In the genomic region with DNA sequence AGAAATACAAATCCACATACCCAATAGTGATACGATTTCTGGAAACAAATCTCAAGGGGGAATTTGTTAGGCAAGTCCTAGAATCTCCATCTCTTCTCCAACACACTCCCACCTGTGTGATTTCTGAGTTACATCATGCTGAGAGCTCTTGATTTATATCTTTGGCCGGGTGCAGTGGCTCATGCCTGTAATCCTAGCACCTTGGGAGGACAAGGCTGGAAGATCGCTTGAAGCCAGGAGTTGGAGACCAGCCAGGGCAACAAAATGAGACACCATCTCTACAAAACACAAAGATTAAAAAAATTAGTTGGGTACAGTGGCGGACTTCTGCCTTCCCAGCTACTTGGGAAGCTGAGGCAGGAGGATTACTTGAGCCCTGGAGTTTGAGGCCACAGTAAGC, we compare ENCODE assay signal across 11 cellular contexts.
"Had no signal": no experiment of that assay in that cellular context is flagged by ENCODE, and none has a peak within 500 bp of the region (broad histone marks: within the 10 kb centered on the region; RNA-seq: fewer than 3 reads in every experiment).

No MANE protein-coding gene starts in this region.

- H3K36me3 Mint-ChIP-seq: WTC11 had no signal

- H3K4me3 ChIP-seq: right atrium auricular region, skin epidermis had no signal

- H3K9me3 ChIP-seq: right atrium auricular region had no signal

- H3K9me3 Mint-ChIP-seq: activated CD4-positive, alpha-beta T cell treated with anti-CD3 and anti-CD28 coated beads, Interleukin-2, amount 10 ng/mL, durations not matched to agents 7 days and 5 days; WTC11 had no signal

- H3K27ac Mint-ChIP-seq: activated CD4-positive, alpha-beta T cell treated with anti-CD3 and anti-CD28 coated beads, Interleukin-2, amount 10 ng/mL, durations not matched to agents 7 days and 5 days; WTC11 had no signal

- H3K27me3 Mint-ChIP-seq: activated CD4-positive, alpha-beta T cell treated with anti-CD3 and anti-CD28 coated beads, Interleukin-2, amount 10 ng/mL, durations not matched to agents 7 days and 5 days had no signal

- H3K27me3 ChIP-seq: right atrium auricular region had no signal

- DNase-seq: activated CD4-positive, alpha-beta T cell treated with anti-CD3 and anti-CD28 coated beads, Interleukin-2, amount 10 ng/mL, durations not matched to agents 7 days and 5 days; activated CD8-positive, alpha-beta memory T cell treated with anti-CD3 and anti-CD28 coated beads, Interleukin-2, amount 50 U/mL, for 48 hours; anterior cingulate cortex; cerebellar nuclear complex; effector CD8-positive, alpha-beta T cell; stimulated activated CD4-positive, alpha-beta T cell treated with anti-CD3 and anti-CD28 coated beads, Interleukin-15, amount 100 ng/mL, for 24 hours; stimulated activated CD4-positive, alpha-beta T cell treated with anti-CD3 and anti-CD28 coated beads, Interleukin-4, amount 100 ng/mL, for 24 hours; stimulated activated naive CD4-positive, alpha-beta T cell treated with Interleukin-2 at 50 U/mL for 16 hours had no signal

- H3K36me3 ChIP-seq: right atrium auricular region had no signal

- ATAC-seq: WTC11 had no signal
